ENCODE assay signal across 27 cellular contexts in genomic region chr1:25705699-25706098, GRCh38.
A peak's percentile ranks its signal among the peaks of the same experiment; 100 is the strongest.
DNase-seq lines count a peak whose midpoint lies in the region; ATAC-seq, FAIRE-seq and TF ChIP-seq lines count a peak whose summit lies in the region.
"Had no signal": no experiment of that assay in that cellular context is flagged by ENCODE, and none has a peak within 500 bp of the region (broad histone marks: within the 10 kb centered on the region; RNA-seq: fewer than 3 reads in every experiment).

No MANE protein-coding gene starts in this region.

- H3K27ac ChIP-seq in CD4-positive, alpha-beta T cell (ENCODE audit: low read depth, low read length): no peak overlapping the region
- H3K27ac ChIP-seq in H1 (ENCODE audit: low read depth, low read length): no peak overlapping the region
- no peak overlapping the region for H3K27ac ChIP-seq in sigmoid colon
- H3K27ac ChIP-seq in PC-9: no peak overlapping the region
- H3K27ac ChIP-seq: GM23248, SJSA1 had no signal

- 89% methylated on average over 2 of the region's 2 CpGs; no CpG with 5 or more reads in 1 of the 2 experiments for WGBS in H1 (ENCODE audit: extremely low coverage in 1 of 2, insufficient coverage in 1 of 2, insufficient read length in 1 of 2, insufficient replicate concordance in 2 of 2, low coverage in 1 of 2, low lambda C conversion rate in 2 of 2, missing lambda C conversion rate in 1 of 2), 2 experiments
- WGBS in sigmoid colon, 2 donors: 87 to 92% methylated on average over 2 of the region's 2 CpGs

- H3K9me2 ChIP-seq in PC-9 (ENCODE audit: insufficient read depth): no peaks in the 10 kb centered on the region

- no peaks in the 10 kb centered on the region for H3K27me3 Mint-ChIP-seq in CD4-positive, alpha-beta T cell
- H3K27me3 Mint-ChIP-seq: CD4-positive, alpha-beta memory T cell had no signal

- intact Hi-C loops in CD4-positive, alpha-beta T cell (cut with DNase I, micrococcal nuclease): no loop called here
- intact Hi-C loops in sigmoid colon (cut with DNase I): no loop called here
- intact Hi-C loops in PC-9 (cut with micrococcal nuclease; ENCODE audit: unreplicated experiment): loop anchor here (5.0 to 10.0 kb wide), 2 partner anchors 89 to 138 kb away; no protein-coding TSS in a partner anchor

- no peak overlapping the region for H3K4me3 Mint-ChIP-seq in CD4-positive, alpha-beta T cell
- H3K4me3 Mint-ChIP-seq: CD4-positive, alpha-beta memory T cell; HFFc6 had no signal

- no peak overlapping the region for H3K23ac ChIP-seq in H1 (ENCODE audit: insufficient read length)

- ATAC-seq in CD4-positive, alpha-beta T cell (ENCODE audit: poor library complexity): no peak
- ATAC-seq: PC-3 had no signal

- H3K4me3 ChIP-seq in H1 (ENCODE audit: extremely low read depth in 1 of 4, insufficient read depth in 2 of 4, low read depth in 3 of 4, low read length in 4 of 4) (no peak overlapping the region), sigmoid colon (no peak overlapping the region), PC-9 (no peak overlapping the region)
- H3K4me3 ChIP-seq: GM23248, SJSA1 had no signal

- no peaks in the 10 kb centered on the region for H4K20me1 ChIP-seq in H1 (replicated peaks in 1 of 2; ENCODE audit: control insufficient read depth in 1 of 2, insufficient read depth in 2 of 2, low read length in 2 of 2)
- no peaks in the 10 kb centered on the region for H4K20me1 ChIP-seq in PC-9 (ENCODE audit: insufficient read depth)

- no peaks in the 10 kb centered on the region for H3K23me2 ChIP-seq in H1 (ENCODE audit: low read depth, low read length)

- no peaks in the 10 kb centered on the region for H3K9me3 ChIP-seq in CD4-positive, alpha-beta T cell (ENCODE audit: control insufficient read depth, low read length)
- H3K9me3 ChIP-seq in H1 (ENCODE audit: insufficient read depth in 2 of 2, low read depth in 1 of 2, low read length in 1 of 2) (no peaks in the 10 kb centered on the region), sigmoid colon (no peaks in the 10 kb centered on the region), PC-9 (ENCODE audit: insufficient read depth, low read depth) (no peaks in the 10 kb centered on the region)
- H3K9me3 ChIP-seq: SJSA1 had no signal

- H3K4me1 Mint-ChIP-seq in CD4-positive, alpha-beta T cell (ENCODE audit: low read depth): peaks cover 76% of the 10 kb centered on the region

- H3K27me3 ChIP-seq in CD4-positive, alpha-beta T cell (ENCODE audit: control insufficient read depth, insufficient read depth, low read length): no peaks in the 10 kb centered on the region
- H3K27me3 ChIP-seq in H1 (replicated peaks in 1 of 4; ENCODE audit: control insufficient read depth in 3 of 4, extremely low read depth in 1 of 4, insufficient read depth in 3 of 4, low read length in 3 of 4) (no peaks in the 10 kb centered on the region), sigmoid colon (no peaks in the 10 kb centered on the region), PC-9 (ENCODE audit: insufficient read depth, low read depth) (no peaks in the 10 kb centered on the region)
- H3K27me3 ChIP-seq: SJSA1 had no signal

- H3K36me3 ChIP-seq in H1 (ENCODE audit: control insufficient read depth in 2 of 4, insufficient read depth in 4 of 4, low read length in 3 of 4) (no peaks in the 10 kb centered on the region), sigmoid colon (no peaks in the 10 kb centered on the region), PC-9 (ENCODE audit: low read depth) (no peaks in the 10 kb centered on the region)
- H3K36me3 ChIP-seq: SJSA1 had no signal

- H3K9me3 Mint-ChIP-seq in CD4-positive, alpha-beta T cell: no peaks in the 10 kb centered on the region
- H3K9me3 Mint-ChIP-seq: CD4-positive, alpha-beta memory T cell; H9; HFFc6 had no signal

- H2AK5ac ChIP-seq in H1 (ENCODE audit: low read depth, low read length): peak overlapping the region; percentile 32; the same call in 1 of the 2 replicates

- H4K8ac ChIP-seq in H1 (ENCODE audit: extremely low read depth, insufficient read depth, low read length): no peak overlapping the region

- peak overlapping the region; percentile 87 for H3K27ac Mint-ChIP-seq in CD4-positive, alpha-beta T cell
- H3K27ac Mint-ChIP-seq: HFFc6 had no signal

- H2BK120ac ChIP-seq in H1 (replicated peaks; ENCODE audit: low read depth, low read length): no peak overlapping the region

- H2AFZ ChIP-seq in H1 (ENCODE audit: low read length) (no peak overlapping the region), PC-9 (no peak overlapping the region)
- H2AFZ ChIP-seq: GM23248 had no signal

- no peak for TF ChIP-seq EP300 in H1 (IDR thresholded peaks at IDR 0.05; ENCODE audit: borderline replicate concordance in 1 of 2, low read depth in 2 of 2, low read length in 2 of 2)
- TF ChIP-seq EP300 in sigmoid colon (IDR thresholded peaks at IDR 0.05): no peak

- H3K14ac ChIP-seq in H1 (ENCODE audit: insufficient read length): no peak overlapping the region

- no peak overlapping the region for H4K5ac ChIP-seq in H1 (ENCODE audit: insufficient read length, low read depth, low read length)

- H2BK15ac ChIP-seq in H1 (ENCODE audit: low read length): no peak overlapping the region; the same call in 1 of the 2 replicates

- DNase-seq in activated effector memory CD4-positive, alpha-beta T cell treated with anti-CD3 and anti-CD28 coated beads, Interleukin-2, amount 50 U/mL, for 16 hours: peak; percentile 5
- no peak for DNase-seq in activated effector memory CD4-positive, alpha-beta T cell treated with Interleukin-2 at 50 U/mL for 16 hours
- no peak for DNase-seq in CD4-positive, alpha-beta T cell
- DNase-seq in H1 (ENCODE audit: low read depth in 1 of 2, low spot score in 2 of 2) (no peak), sigmoid colon (peak; percentile 18), NCI-H526 (lab: John Stamatoyannopoulos, UW) (no peak), DMS153 treated with DMSO at 0.1 percent for 48 hours (lab: John Stamatoyannopoulos, UW; ENCODE audit: unreplicated experiment) (no peak), PC-9 (no peak)
- DNase-seq: CD4-positive, alpha-beta memory T cell; COR-L47; GM23248; H9; HFFc6; KBM-7; MV-4-11; NCI-H1105; NCI-H146; NCI-H1930; NCI-H2107; NCI-H446; NCI-H524 treated with DMSO at 0.1 percent for 48 hours; NCI-H82; NK-92 treated with Interleukin-12 subunit alpha and Interleukin-12 subunit beta, amount 100 ng/mL, for 24 hours; PC-3; Right ventricle myocardium superior had no signal

- no TSS peak for BruUV-seq in PC-9 (replicated peaks; lab: Mats Ljungman, UMichigan)

- H3K79me2 ChIP-seq in H1 (ENCODE audit: control insufficient read depth in 1 of 2, insufficient read depth in 2 of 2, low read length in 2 of 2): no peaks in the 10 kb centered on the region
- no peaks in the 10 kb centered on the region for H3K79me2 ChIP-seq in PC-9 (ENCODE audit: low read depth)

- CTCF ChIA-PET in CD4-positive, alpha-beta T cell (lab: Charles Lee): no interaction called here
- CTCF ChIA-PET in H1 (lab: Charles Lee; ENCODE audit: partially characterized antibody): interaction anchor here (0.8 to 1.3 kb wide), 3 partner anchors 11 to 55 kb away, joined by 3 to 4 read pairs (median 3); no protein-coding TSS in a partner anchor
- CTCF ChIA-PET in PC-9 (lab: Charles Lee): no interaction called here

- no peak overlapping the region for H3K4me2 ChIP-seq in H1 (ENCODE audit: insufficient read depth in 1 of 2, low read depth in 2 of 2, low read length in 2 of 2)
- H3K4me2 ChIP-seq in PC-9: no peak overlapping the region

- H2BK20ac ChIP-seq in H1 (ENCODE audit: low read length): peak overlapping the region; percentile 13; the same call in 1 of the 2 replicates

- peak overlapping the region; percentile 47 for H4K91ac ChIP-seq in H1 (replicated peaks; ENCODE audit: insufficient read length, low read length)

- peaks cover 34% of the 10 kb centered on the region for H3K36me3 Mint-ChIP-seq in CD4-positive, alpha-beta T cell (ENCODE audit: low read depth)

- H3F3A ChIP-seq in PC-9 (ENCODE audit: insufficient read depth, low read depth): peaks cover 12% of the 10 kb centered on the region

- no peak for TF ChIP-seq RAD21 in H1 (IDR thresholded peaks at IDR 0.05 in 1 of 2, conservative IDR thresholded peaks at IDR 0.05 in 1 of 2; ENCODE audit: low read depth in 2 of 2, low read length in 2 of 2)

- H2BK12ac ChIP-seq in H1 (ENCODE audit: low read depth, low read length): peak overlapping the region; percentile 41; the same call in 1 of the 2 replicates

- no peaks in the 10 kb centered on the region for H3K79me1 ChIP-seq in H1 (ENCODE audit: low read depth, low read length)

- no peak for TF ChIP-seq POLR2A in H1 (IDR thresholded peaks at IDR 0.05; ENCODE audit: control extremely low read depth in 1 of 2, low read depth in 2 of 2, low read length in 2 of 2)
- no peak for TF ChIP-seq POLR2A in sigmoid colon (IDR thresholded peaks at IDR 0.05)

- POLR2A ChIA-PET in CD4-positive, alpha-beta T cell (lab: Charles Lee): interaction anchor here (2.0 kb wide), 1 partner anchor 30 kb away, joined by 4 read pairs; no protein-coding TSS in a partner anchor
- POLR2A ChIA-PET in H1 (lab: Charles Lee; ENCODE audit: partially characterized antibody) (no interaction called here), PC-9 (lab: Charles Lee; ENCODE audit: unreplicated experiment) (no interaction called here)

- H3K4ac ChIP-seq in H1 (replicated peaks; ENCODE audit: insufficient read length, low read depth, low read length): no peak overlapping the region

- no peak for FAIRE-seq in H1 (lab: Jason Lieb, UNC)
- FAIRE-seq: G401.6 had no signal

- no peak for TF ChIP-seq CTCF in CD4-positive, alpha-beta T cell (IDR thresholded peaks at IDR 0.05)
- TF ChIP-seq CTCF in H1 (IDR thresholded peaks at IDR 0.05; ENCODE audit: control extremely low read depth in 1 of 3, insufficient read depth in 1 of 3, low read depth in 1 of 3, low read length in 3 of 3) (no peak), sigmoid colon (IDR thresholded peaks at IDR 0.05) (no peak), PC-9 (conservative IDR thresholded peaks at IDR 0.05) (no peak)

- peak overlapping the region; percentile 68; the same call in 1 of the 2 replicates for H2BK5ac ChIP-seq in H1 (ENCODE audit: low read depth, low read length)

- peaks cover 35 to 47% (median 43%) of the 10 kb centered on the region in 4 experiments for H3K4me1 ChIP-seq in H1 (replicated peaks in 1 of 4; ENCODE audit: control insufficient read depth in 3 of 4, insufficient read depth in 4 of 4, low read length in 3 of 4)
- H3K4me1 ChIP-seq in sigmoid colon: peaks cover 0 to 76% (median 56%) of the 10 kb centered on the region in 4 donors
- peaks cover 32% of the 10 kb centered on the region for H3K4me1 ChIP-seq in PC-9 (replicated peaks; ENCODE audit: insufficient read depth)

- no peak overlapping the region for H3K18ac ChIP-seq in H1 (ENCODE audit: extremely low read depth, low read length)

- no peak overlapping the region; a peak in 1 of 7 replicates for H3K9ac ChIP-seq in H1 (replicated peaks in 1 of 4; ENCODE audit: extremely low read depth in 1 of 4, low read depth in 3 of 4, low read length in 3 of 4)
- H3K9ac ChIP-seq: GM23248 had no signal

- H3K56ac ChIP-seq in H1 (replicated peaks; ENCODE audit: insufficient read length, low read depth, low read length): no peak overlapping the region

TF ChIP-seq in H1, 55 proteins besides CTCF, POLR2A, EP300 and RAD21 (continues in another document):
- TF ChIP-seq RBBP5 (IDR thresholded peaks at IDR 0.05; ENCODE audit: borderline replicate concordance, low read depth, low read length) (no peak), YY1 (IDR thresholded peaks at IDR 0.05; ENCODE audit: low read depth, low read length) (no peak), TCF12 (IDR thresholded peaks at IDR 0.05; ENCODE audit: low read depth, low read length) (no peak), KDM5A (IDR thresholded peaks at IDR 0.05; ENCODE audit: low read length) (no peak), SUZ12 (IDR thresholded peaks at IDR 0.05; ENCODE audit: low read length) (no peak)

Comparison
In these comparisons a context has a peak if more than half of its experiments do, and no peak if none do; other contexts are left out.
1. DNase-seq: peak in activated effector memory CD4-positive, alpha-beta T cell treated with anti-CD3 and anti-CD28 coated beads, Interleukin-2, amount 50 U/mL, for 16 hours (single experiment) and sigmoid colon (single experiment); none in activated effector memory CD4-positive, alpha-beta T cell treated with Interleukin-2 at 50 U/mL for 16 hours (single experiment), CD4-positive, alpha-beta T cell (0 of 10), H1 (0 of 2), NCI-H526 (0 of 2), DMS153 treated with DMSO at 0.1 percent for 48 hours (single experiment) and PC-9 (0 of 2).